ENCODE assay signal across 8 cellular contexts in genomic region chr9:33452828-33453271, GRCh38. TPM values are rescaled to one million over a fixed set of nuclear protein-coding genes. Genes with fewer than 3 reads are reported as not detected.
A peak's percentile ranks its signal among the peaks of the same experiment; 100 is the strongest.
DNase-seq lines count a peak whose midpoint lies in the region; ATAC-seq and TF ChIP-seq lines count a peak whose summit lies in the region.

No MANE protein-coding gene starts in this region.

- H3K4me3 Mint-ChIP-seq in activated CD4-positive, alpha-beta T cell treated with anti-CD3 and anti-CD28 coated beads, Interleukin-2, amount 10 ng/mL, durations not matched to agents 7 days and 5 days = peak overlapping the region; percentile 22
- no peak overlapping the region for H3K4me3 Mint-ChIP-seq in endodermal cell
- H3K4me3 Mint-ChIP-seq in naive thymus-derived CD4-positive, alpha-beta T cell = peak overlapping the region in 5 of 10 donors; percentile 25 to 67 (median 36)

- no peak overlapping the region for H3K9ac ChIP-seq in endodermal cell (ENCODE audit: extremely low read depth, low read length, poor library complexity, severe bottlenecking)

- CTCF ChIA-PET in activated CD4-positive, alpha-beta T cell treated with anti-CD3 and anti-CD28 coated beads, Interleukin-2, amount 10 ng/mL, durations not matched to agents 7 days and 5 days (lab: Charles Lee) = interaction anchor here (0.5 to 12.3 kb wide), 17 partner anchors 9 to 689 kb away, joined by 3 to 132 read pairs (median 6); partner anchors contain the start of gene NOL6
- CTCF ChIA-PET in naive thymus-derived CD4-positive, alpha-beta T cell (lab: Charles Lee) = interaction anchor here (0.5 to 8.5 kb wide), 14 partner anchors 8 to 375 kb away, joined by 3 to 134 read pairs (median 5); partner anchors contain the start of genes AQP7 and NOL6

- TF ChIP-seq CTCF in GM12875 (IDR thresholded peaks at IDR 0.05; ENCODE audit: borderline replicate concordance, insufficient read depth, low read depth, low read length) (peak; percentile 80), endodermal cell (conservative IDR thresholded peaks at IDR 0.05) (peak; percentile 94), upper lobe of right lung (IDR thresholded peaks at IDR 0.05) (peak; percentile 73)

- intact Hi-C loops in naive thymus-derived CD4-positive, alpha-beta T cell (cut with micrococcal nuclease) = loop anchor here in 1 of 2 donors (1.0 kb wide), 1 partner anchor 50 kb away; no protein-coding TSS in a partner anchor
- intact Hi-C loops in upper lobe of right lung (cut with DNase I) = no loop called here

- DNase-seq in AG08395 (ENCODE audit: low spot score) (peak; percentile 79), NCI-H1694 (lab: John Stamatoyannopoulos, UW) (peak; percentile 66), endodermal cell (peak; percentile 96), upper lobe of right lung (peak; percentile 90), DMS79 (lab: John Stamatoyannopoulos, UW) (no peak)
- DNase-seq in activated CD4-positive, alpha-beta T cell treated with anti-CD3 and anti-CD28 coated beads, Interleukin-2, amount 10 ng/mL, durations not matched to agents 7 days and 5 days = peak; percentile 57
- peak in 4 of 9 donors; percentile 25 to 51 (median 40) for DNase-seq in naive thymus-derived CD4-positive, alpha-beta T cell

- no peaks in the 10 kb centered on the region for H3K9me3 Mint-ChIP-seq in activated CD4-positive, alpha-beta T cell treated with anti-CD3 and anti-CD28 coated beads, Interleukin-2, amount 10 ng/mL, durations not matched to agents 7 days and 5 days
- H3K9me3 Mint-ChIP-seq in endodermal cell = no peaks in the 10 kb centered on the region
- H3K9me3 Mint-ChIP-seq in naive thymus-derived CD4-positive, alpha-beta T cell = no peaks in the 10 kb centered on the region

- H3K27ac ChIP-seq in endodermal cell (ENCODE audit: low read depth, low read length) = no peak overlapping the region
- peak overlapping the region; percentile 37 for H3K27ac ChIP-seq in naive thymus-derived CD4-positive, alpha-beta T cell (ENCODE audit: low read depth, low read length)
- H3K27ac ChIP-seq in upper lobe of right lung = no peak overlapping the region

- H3K9me3 ChIP-seq in endodermal cell (ENCODE audit: control insufficient read depth, low read length) (no peaks in the 10 kb centered on the region), upper lobe of right lung (no peaks in the 10 kb centered on the region)
- H3K9me3 ChIP-seq in naive thymus-derived CD4-positive, alpha-beta T cell (ENCODE audit: control insufficient read depth in 2 of 3, low read length in 3 of 3) = no peaks in the 10 kb centered on the region

- H3K4me3 ChIP-seq in GM12875 (ENCODE audit: low read depth, low read length) = no peak overlapping the region
- H3K4me3 ChIP-seq in endodermal cell (ENCODE audit: low read length) = no peak overlapping the region
- H3K4me3 ChIP-seq in naive thymus-derived CD4-positive, alpha-beta T cell (ENCODE audit: low read length) = no peak overlapping the region
- H3K4me3 ChIP-seq in upper lobe of right lung = no peak overlapping the region

- 27% methylated on average over 7 of the region's 7 CpGs; no CpG with 5 or more reads in 1 of the 2 experiments for WGBS in endodermal cell (ENCODE audit: insufficient coverage in 1 of 2, insufficient read length in 1 of 2), 2 experiments

- H3K4me1 Mint-ChIP-seq in activated CD4-positive, alpha-beta T cell treated with anti-CD3 and anti-CD28 coated beads, Interleukin-2, amount 10 ng/mL, durations not matched to agents 7 days and 5 days = peaks cover 70% of the 10 kb centered on the region
- peaks cover 3% of the 10 kb centered on the region for H3K4me1 Mint-ChIP-seq in endodermal cell
- peaks cover 40 to 64% (median 56%) of the 10 kb centered on the region in 7 donors for H3K4me1 Mint-ChIP-seq in naive thymus-derived CD4-positive, alpha-beta T cell

- POLR2A ChIA-PET in activated CD4-positive, alpha-beta T cell treated with anti-CD3 and anti-CD28 coated beads, Interleukin-2, amount 10 ng/mL, durations not matched to agents 7 days and 5 days (lab: Charles Lee) = interaction anchor here (1.1 kb wide), 1 partner anchor 21 kb away, joined by 4 read pairs; the partner anchor contains the start of gene NOL6
- POLR2A ChIA-PET in naive thymus-derived CD4-positive, alpha-beta T cell (lab: Charles Lee) = interaction anchor here (0.9 to 2.8 kb wide), 9 partner anchors 9 to 163 kb away, joined by 3 to 11 read pairs (median 5); partner anchors contain the start of genes NFX1 and NOL6

- H3K4me1 ChIP-seq in endodermal cell (ENCODE audit: control insufficient read depth, insufficient read depth, low read length) = peaks cover 1% of the 10 kb centered on the region
- peaks cover 39 to 56% of the 10 kb centered on the region in 2 donors for H3K4me1 ChIP-seq in naive thymus-derived CD4-positive, alpha-beta T cell (ENCODE audit: control insufficient read depth in 2 of 2, insufficient read depth in 2 of 2, low read length in 2 of 2)
- H3K4me1 ChIP-seq in upper lobe of right lung = peaks cover 4% of the 10 kb centered on the region

- ATAC-seq in naive thymus-derived CD4-positive, alpha-beta T cell = peak; percentile 63
- ATAC-seq in upper lobe of right lung = peak; percentile 92

- H3K27ac Mint-ChIP-seq in activated CD4-positive, alpha-beta T cell treated with anti-CD3 and anti-CD28 coated beads, Interleukin-2, amount 10 ng/mL, durations not matched to agents 7 days and 5 days = peak overlapping the region; percentile 94
- peak overlapping the region; percentile 72 for H3K27ac Mint-ChIP-seq in endodermal cell
- H3K27ac Mint-ChIP-seq in naive thymus-derived CD4-positive, alpha-beta T cell = peak overlapping the region in 8 of 9 donors; percentile 59 to 95 (median 82)

- H3K27me3 ChIP-seq in endodermal cell (ENCODE audit: control insufficient read depth, insufficient read depth, low read length, poor library complexity, severe bottlenecking) (peaks cover 8% of the 10 kb centered on the region), upper lobe of right lung (no peaks in the 10 kb centered on the region)
- H3K27me3 ChIP-seq in naive thymus-derived CD4-positive, alpha-beta T cell (ENCODE audit: control insufficient read depth in 2 of 2, insufficient read depth in 2 of 2, low read length in 2 of 2) = no peaks in the 10 kb centered on the region

- H3K27me3 Mint-ChIP-seq in activated CD4-positive, alpha-beta T cell treated with anti-CD3 and anti-CD28 coated beads, Interleukin-2, amount 10 ng/mL, durations not matched to agents 7 days and 5 days = no peaks in the 10 kb centered on the region
- H3K27me3 Mint-ChIP-seq in endodermal cell (ENCODE audit: insufficient read depth) = peaks cover 12% of the 10 kb centered on the region
- H3K27me3 Mint-ChIP-seq in naive thymus-derived CD4-positive, alpha-beta T cell = no peaks in the 10 kb centered on the region

- peaks cover 5% of the 10 kb centered on the region for H3K36me3 Mint-ChIP-seq in activated CD4-positive, alpha-beta T cell treated with anti-CD3 and anti-CD28 coated beads, Interleukin-2, amount 10 ng/mL, durations not matched to agents 7 days and 5 days (ENCODE audit: low read depth)
- no peaks in the 10 kb centered on the region for H3K36me3 Mint-ChIP-seq in endodermal cell (ENCODE audit: low read depth)
- H3K36me3 Mint-ChIP-seq in naive thymus-derived CD4-positive, alpha-beta T cell = peaks cover 0 to 4% (median 0%) of the 10 kb centered on the region in 5 donors

- H3K36me3 ChIP-seq in endodermal cell (ENCODE audit: control insufficient read depth, insufficient read depth, low read length) (no peaks in the 10 kb centered on the region), upper lobe of right lung (no peaks in the 10 kb centered on the region)
- H3K36me3 ChIP-seq in naive thymus-derived CD4-positive, alpha-beta T cell (ENCODE audit: control insufficient read depth in 2 of 3, insufficient read depth in 3 of 3, low read length in 3 of 3) = no peaks in the 10 kb centered on the region

RNA-seq across cellular contexts. Expression of gene AQP3, which starts 5.5 kb away (rescaled TPM):
- total RNA-seq in activated CD4-positive, alpha-beta T cell treated with anti-CD3 and anti-CD28 coated beads, Interleukin-2, amount 10 ng/mL, durations not matched to agents 7 days and 5 days = 100 to 1,000 TPM; 190 to 194 TPM
- total RNA-seq in endodermal cell (1 to 10 TPM; 2.2 to 2.7 TPM), upper lobe of right lung (352 TPM)
- 3.4 TPM for polyA plus RNA-seq in endodermal cell (2013, experiment 1 of 2)
- 2.7 TPM for polyA plus RNA-seq in endodermal cell (2013, experiment 2 of 2)
- 100 to 1,000 TPM in 3 of 5 experiments, 10 to 100 TPM in 2; 53.3 to 173 (median 110) TPM for total RNA-seq in naive thymus-derived CD4-positive, alpha-beta T cell
- 100 to 1,000 TPM; 178 to 252 TPM for polyA plus RNA-seq in naive thymus-derived CD4-positive, alpha-beta T cell

RNA-seq across cellular contexts. Expression of gene NOL6, which starts 20.9 kb away (rescaled TPM):
- total RNA-seq in activated CD4-positive, alpha-beta T cell treated with anti-CD3 and anti-CD28 coated beads, Interleukin-2, amount 10 ng/mL, durations not matched to agents 7 days and 5 days = 10 to 100 TPM; 36.2 to 37.7 TPM
- 10 to 100 TPM; 34.2 to 34.6 TPM for total RNA-seq in endodermal cell
- polyA plus RNA-seq in endodermal cell (2013, experiment 1 of 2) = 19.9 TPM
- polyA plus RNA-seq in endodermal cell (2013, experiment 2 of 2) = 18.1 TPM
- 10 to 100 TPM; 34.0 to 48.0 (median 44.0) TPM for total RNA-seq in naive thymus-derived CD4-positive, alpha-beta T cell
- 10 to 100 TPM; 14.2 to 30.0 TPM for polyA plus RNA-seq in naive thymus-derived CD4-positive, alpha-beta T cell
- total RNA-seq in upper lobe of right lung = 36.4 TPM

RNA-seq across cellular contexts. Expression of gene AQP7, which starts 50.5 kb away (rescaled TPM):
- total RNA-seq in activated CD4-positive, alpha-beta T cell treated with anti-CD3 and anti-CD28 coated beads, Interleukin-2, amount 10 ng/mL, durations not matched to agents 7 days and 5 days = under 1 TPM; 0.23 to 0.35 TPM
- total RNA-seq in endodermal cell (under 1 TPM in 1 of 2 donors, not detected in 1; 0.38 TPM), upper lobe of right lung (2.4 TPM)
- polyA plus RNA-seq in endodermal cell (2013, experiment 1 of 2) = not detected
- 0.37 TPM for polyA plus RNA-seq in endodermal cell (2013, experiment 2 of 2)
- 1 to 10 TPM in 3 of 5 experiments, under 1 TPM in 2; 0.32 to 1.9 (median 1.1) TPM for total RNA-seq in naive thymus-derived CD4-positive, alpha-beta T cell
- polyA plus RNA-seq in naive thymus-derived CD4-positive, alpha-beta T cell = under 1 TPM in 1 of 2 donors, not detected in 1; 0.53 TPM

Comparison
In these comparisons a context has a peak if more than half of its experiments do, and no peak if none do; other contexts are left out.
1. RNA of gene AQP3, which starts 5.5 kb away (total RNA-seq): 352 TPM in upper lobe of right lung (single experiment), 190 to 194 TPM in activated CD4-positive, alpha-beta T cell treated with anti-CD3 and anti-CD28 coated beads, Interleukin-2, amount 10 ng/mL, durations not matched to agents 7 days and 5 days and 53.3 to 173 TPM in naive thymus-derived CD4-positive, alpha-beta T cell; 2.2 to 2.7 TPM in endodermal cell; every median in the first group is over 10 times any median in the second.
2. Peak in every context shown above with its lines, with median percentiles within 50 percentile points of each other: CTCF ChIP-seq and H3K27ac Mint-ChIP-seq.